In the genomic region with DNA sequence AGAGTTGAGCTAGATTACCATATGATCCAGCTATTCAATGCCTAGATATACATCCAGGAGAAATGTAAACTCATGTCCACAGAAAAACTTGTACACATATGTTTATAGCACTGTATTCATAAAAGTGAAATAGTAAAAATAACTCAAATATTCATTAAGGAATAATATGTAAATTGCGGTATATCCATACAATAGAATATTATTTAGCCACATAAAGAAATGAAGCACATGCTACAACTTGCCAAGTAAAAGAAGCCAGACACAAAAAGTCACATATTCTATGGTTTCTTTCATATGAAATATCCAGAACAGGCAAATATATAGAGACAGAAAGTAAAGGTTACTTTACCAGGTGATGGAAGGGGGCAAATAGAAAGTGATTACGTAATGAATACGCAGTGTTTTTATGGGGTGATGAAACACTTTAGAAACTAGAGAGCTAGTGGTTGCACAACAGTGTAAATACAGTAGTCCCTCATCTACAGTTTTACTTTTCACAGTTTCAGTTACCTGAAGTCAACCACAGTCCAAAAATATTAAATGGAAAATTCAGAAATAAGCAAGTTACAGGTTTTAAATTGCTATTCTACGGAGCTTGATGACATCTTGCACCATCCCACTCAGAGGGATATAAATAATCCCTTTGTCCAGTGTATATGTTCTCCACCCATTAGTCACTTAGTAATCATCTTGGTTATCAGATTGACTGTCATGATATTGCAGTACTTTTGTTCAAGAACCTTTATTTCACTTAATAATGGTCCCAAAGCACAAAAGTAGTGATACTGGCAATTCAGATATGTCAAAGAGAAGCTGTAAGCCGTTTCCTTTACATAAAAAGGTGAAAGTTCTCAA, we compare ENCODE assay signal across 1 cellular context.
A peak's percentile ranks its signal among the peaks of the same experiment; 100 is the strongest.
TF ChIP-seq lines count a peak whose summit lies in the region.

No MANE protein-coding gene starts in this region.

TF ChIP-seq in HepG2, 621 proteins besides CTCF, POLR2A, EP300 and RAD21 (continued from another document and continues in another):
- TF ChIP-seq HOMEZ (CRISPR knock-in tag; IDR thresholded peaks at IDR 0.05; ENCODE audit: low read depth) (peak; percentile 95), ZFY (CRISPR knock-in tag; IDR thresholded peaks at IDR 0.05) (no peak), ZNF337 (CRISPR knock-in tag; IDR thresholded peaks at IDR 0.05; ENCODE audit: borderline replicate concordance, low read depth) (no peak), ZNF790 (CRISPR knock-in tag; IDR thresholded peaks at IDR 0.05; ENCODE audit: borderline replicate concordance) (no peak), SNAI1 (CRISPR knock-in tag; IDR thresholded peaks at IDR 0.05; ENCODE audit: borderline replicate concordance) (no peak), NFYC (CRISPR knock-in tag; IDR thresholded peaks at IDR 0.05) (no peak), ATF1 (CRISPR knock-in tag; IDR thresholded peaks at IDR 0.05) (no peak), ZNF83 (CRISPR knock-in tag; IDR thresholded peaks at IDR 0.05; ENCODE audit: borderline replicate concordance) (no peak), ZFAT (CRISPR knock-in tag; conservative IDR thresholded peaks at IDR 0.05) (no peak), SRY (CRISPR knock-in tag; IDR thresholded peaks at IDR 0.05) (no peak), CBX1 (IDR thresholded peaks at IDR 0.05; ENCODE audit: low read depth) (no peak), ZNF724P (CRISPR knock-in tag; IDR thresholded peaks at IDR 0.05; ENCODE audit: borderline replicate concordance) (no peak), SOX5 (CRISPR knock-in tag; IDR thresholded peaks at IDR 0.05; ENCODE audit: borderline replicate concordance) (peak; percentile 29; the same call in 1 of the 2 replicates), RARA (CRISPR knock-in tag; IDR thresholded peaks at IDR 0.05) (0 out of 2 replicates have a peak, but pooled peaks have one; percentile 27), ZNF12 (CRISPR knock-in tag; IDR thresholded peaks at IDR 0.05) (peak; percentile 54; the same call in 1 of the 2 replicates), SMC3 (IDR thresholded peaks at IDR 0.05; ENCODE audit: low read length) (peak; percentile 49; the same call in 1 of the 2 replicates), ELF3 (CRISPR knock-in tag; IDR thresholded peaks at IDR 0.05) (peak; percentile 39; the same call in 1 of the 2 replicates), ASH2L (IDR thresholded peaks at IDR 0.05; ENCODE audit: insufficient read length, low read depth, low read length) (peak; percentile 30), TBL1XR1 (IDR thresholded peaks at IDR 0.05; ENCODE audit: borderline replicate concordance, low read length, partially characterized antibody) (peak; percentile 31), CEBPG (CRISPR knock-in tag; IDR thresholded peaks at IDR 0.05) (peak; percentile 98), FOXJ3 (CRISPR knock-in tag; IDR thresholded peaks at IDR 0.05; ENCODE audit: borderline replicate concordance) (peak; percentile 87; the same call in 1 of the 2 replicates), NR2C2 (CRISPR knock-in tag; IDR thresholded peaks at IDR 0.05; ENCODE audit: borderline replicate concordance) (peak; percentile 21; the same call in 1 of the 2 replicates), RXRB (CRISPR knock-in tag; IDR thresholded peaks at IDR 0.05; ENCODE audit: borderline replicate concordance) (0 out of 2 replicates have a peak, but pooled peaks have one; percentile 28), NR2F6 (IDR thresholded peaks at IDR 0.05) (0 out of 2 replicates have a peak, but pooled peaks have one; percentile 34), NR2F6 (CRISPR knock-in tag; IDR thresholded peaks at IDR 0.05) (peak; percentile 58), ZNF563 (CRISPR knock-in tag; IDR thresholded peaks at IDR 0.05) (no peak), FOXA1 (IDR thresholded peaks at IDR 0.05) (no peak), FOXA1 (CRISPR knock-in tag; IDR thresholded peaks at IDR 0.05) (peak; percentile 86), ZNF839 (CRISPR knock-in tag; IDR thresholded peaks at IDR 0.05; ENCODE audit: borderline replicate concordance) (no peak), ZNF331 (CRISPR knock-in tag; IDR thresholded peaks at IDR 0.05) (peak; percentile 65; the same call in 1 of the 2 replicates), GABPA (IDR thresholded peaks at IDR 0.05; ENCODE audit: low read depth, low read length) (no peak), GABPA (CRISPR knock-in tag; IDR thresholded peaks at IDR 0.05; ENCODE audit: low read depth) (no peak), ZNF431 (CRISPR knock-in tag; IDR thresholded peaks at IDR 0.05; ENCODE audit: borderline replicate concordance, low read depth) (no peak), ATF4 (CRISPR knock-in tag; IDR thresholded peaks at IDR 0.05) (peak in 1 of 2 experiments; percentile 98; a peak in 2 of 4 replicates), KDM1A (CRISPR knock-in tag; IDR thresholded peaks at IDR 0.05) (peak; percentile 81; the same call in 1 of the 2 replicates), TFAP4 (IDR thresholded peaks at IDR 0.05; ENCODE audit: borderline replicate concordance, low read depth) (no peak), RELA (CRISPR knock-in tag; IDR thresholded peaks at IDR 0.05) (no peak), ZNF792 (CRISPR knock-in tag; IDR thresholded peaks at IDR 0.05) (peak; percentile 88; the same call in 1 of the 2 replicates), SMAD1 (CRISPR knock-in tag; IDR thresholded peaks at IDR 0.05; ENCODE audit: borderline replicate concordance, low read depth) (no peak)
- TF ChIP-seq, protein P1, sequence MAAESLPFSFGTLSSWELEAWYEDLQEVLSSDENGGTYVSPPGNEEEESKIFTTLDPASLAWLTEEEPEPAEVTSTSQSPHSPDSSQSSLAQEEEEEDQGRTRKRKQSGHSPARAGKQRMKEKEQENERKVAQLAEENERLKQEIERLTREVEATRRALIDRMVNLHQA (CRISPR knock-in tag; IDR thresholded peaks at IDR 0.05) = peak; percentile 92; the same call in 1 of the 2 replicates
- TF ChIP-seq, protein P2, sequence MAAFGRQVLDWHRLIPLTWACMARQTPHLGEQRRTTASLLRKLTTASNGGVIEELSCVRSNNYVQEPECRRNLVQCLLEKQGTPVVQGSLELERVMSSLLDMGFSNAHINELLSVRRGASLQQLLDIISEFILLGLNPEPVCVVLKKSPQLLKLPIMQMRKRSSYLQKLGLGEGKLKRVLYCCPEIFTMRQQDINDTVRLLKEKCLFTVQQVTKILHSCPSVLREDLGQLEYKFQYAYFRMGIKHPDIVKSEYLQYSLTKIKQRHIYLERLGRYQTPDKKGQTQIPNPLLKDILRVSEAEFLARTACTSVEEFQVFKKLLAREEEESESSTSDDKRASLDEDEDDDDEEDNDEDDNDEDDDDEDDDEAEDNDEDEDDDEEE (CRISPR knock-in tag; IDR thresholded peaks at IDR 0.05) = no peak
- TF ChIP-seq, protein P3, sequence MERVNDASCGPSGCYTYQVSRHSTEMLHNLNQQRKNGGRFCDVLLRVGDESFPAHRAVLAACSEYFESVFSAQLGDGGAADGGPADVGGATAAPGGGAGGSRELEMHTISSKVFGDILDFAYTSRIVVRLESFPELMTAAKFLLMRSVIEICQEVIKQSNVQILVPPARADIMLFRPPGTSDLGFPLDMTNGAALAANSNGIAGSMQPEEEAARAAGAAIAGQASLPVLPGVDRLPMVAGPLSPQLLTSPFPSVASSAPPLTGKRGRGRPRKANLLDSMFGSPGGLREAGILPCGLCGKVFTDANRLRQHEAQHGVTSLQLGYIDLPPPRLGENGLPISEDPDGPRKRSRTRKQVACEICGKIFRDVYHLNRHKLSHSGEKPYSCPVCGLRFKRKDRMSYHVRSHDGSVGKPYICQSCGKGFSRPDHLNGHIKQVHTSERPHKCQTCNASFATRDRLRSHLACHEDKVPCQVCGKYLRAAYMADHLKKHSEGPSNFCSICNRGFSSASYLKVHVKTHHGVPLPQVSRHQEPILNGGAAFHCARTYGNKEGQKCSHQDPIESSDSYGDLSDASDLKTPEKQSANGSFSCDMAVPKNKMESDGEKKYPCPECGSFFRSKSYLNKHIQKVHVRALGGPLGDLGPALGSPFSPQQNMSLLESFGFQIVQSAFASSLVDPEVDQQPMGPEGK (CRISPR knock-in tag; IDR thresholded peaks at IDR 0.05) = peak; percentile 35; the same call in 1 of the 2 replicates
- TF ChIP-seq, protein P4, sequence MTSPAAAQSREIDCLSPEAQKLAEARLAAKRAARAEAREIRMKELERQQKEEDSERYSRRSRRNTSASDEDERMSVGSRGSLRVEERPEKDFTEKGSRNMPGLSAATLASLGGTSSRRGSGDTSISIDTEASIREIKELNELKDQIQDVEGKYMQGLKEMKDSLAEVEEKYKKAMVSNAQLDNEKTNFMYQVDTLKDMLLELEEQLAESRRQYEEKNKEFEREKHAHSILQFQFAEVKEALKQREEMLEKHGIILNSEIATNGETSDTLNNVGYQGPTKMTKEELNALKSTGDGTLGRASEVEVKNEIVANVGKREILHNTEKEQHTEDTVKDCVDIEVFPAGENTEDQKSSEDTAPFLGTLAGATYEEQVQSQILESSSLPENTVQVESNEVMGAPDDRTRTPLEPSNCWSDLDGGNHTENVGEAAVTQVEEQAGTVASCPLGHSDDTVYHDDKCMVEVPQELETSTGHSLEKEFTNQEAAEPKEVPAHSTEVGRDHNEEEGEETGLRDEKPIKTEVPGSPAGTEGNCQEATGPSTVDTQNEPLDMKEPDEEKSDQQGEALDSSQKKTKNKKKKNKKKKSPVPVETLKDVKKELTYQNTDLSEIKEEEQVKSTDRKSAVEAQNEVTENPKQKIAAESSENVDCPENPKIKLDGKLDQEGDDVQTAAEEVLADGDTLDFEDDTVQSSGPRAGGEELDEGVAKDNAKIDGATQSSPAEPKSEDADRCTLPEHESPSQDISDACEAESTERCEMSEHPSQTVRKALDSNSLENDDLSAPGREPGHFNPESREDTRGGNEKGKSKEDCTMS (CRISPR knock-in tag; conservative IDR thresholded peaks at IDR 0.05) = no peak
- TF ChIP-seq, protein P5, sequence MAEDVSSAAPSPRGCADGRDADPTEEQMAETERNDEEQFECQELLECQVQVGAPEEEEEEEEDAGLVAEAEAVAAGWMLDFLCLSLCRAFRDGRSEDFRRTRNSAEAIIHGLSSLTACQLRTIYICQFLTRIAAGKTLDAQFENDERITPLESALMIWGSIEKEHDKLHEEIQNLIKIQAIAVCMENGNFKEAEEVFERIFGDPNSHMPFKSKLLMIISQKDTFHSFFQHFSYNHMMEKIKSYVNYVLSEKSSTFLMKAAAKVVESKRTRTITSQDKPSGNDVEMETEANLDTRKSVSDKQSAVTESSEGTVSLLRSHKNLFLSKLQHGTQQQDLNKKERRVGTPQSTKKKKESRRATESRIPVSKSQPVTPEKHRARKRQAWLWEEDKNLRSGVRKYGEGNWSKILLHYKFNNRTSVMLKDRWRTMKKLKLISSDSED (CRISPR knock-in tag; IDR thresholded peaks at IDR 0.05) = no peak
